31 cellular contexts compared by ENCODE assay signal in the genomic region with DNA sequence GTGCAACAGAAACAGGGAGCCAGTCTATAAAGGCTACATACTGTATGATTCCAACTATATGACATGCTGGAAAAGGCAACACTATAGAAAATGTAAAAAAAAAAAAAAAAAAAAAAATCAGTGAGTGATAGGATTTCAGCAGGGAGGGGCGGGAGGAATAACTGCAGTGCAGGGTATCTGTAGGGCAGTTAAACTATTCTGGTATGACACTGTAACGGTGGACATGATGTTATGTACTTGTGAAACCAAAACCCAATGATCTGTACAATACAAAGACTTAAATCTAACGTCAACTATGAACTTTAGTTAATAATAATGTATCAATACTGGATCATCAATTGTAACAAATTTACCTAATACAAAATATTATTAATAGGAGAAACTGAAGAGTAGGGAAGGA.
"Had no signal": no experiment of that assay in that cellular context is flagged by ENCODE, and none has a peak within 500 bp of the region (broad histone marks: within the 10 kb centered on the region; RNA-seq: fewer than 3 reads in every experiment).

No MANE protein-coding gene starts in this region.

- H3K9me3 ChIP-seq: body of pancreas, gastrocnemius medialis had no signal

- DNase-seq: activated CD4-positive, alpha-beta memory T cell treated with anti-CD3 and anti-CD28 coated beads for 36 hours; activated CD4-positive, alpha-beta T cell treated with anti-CD3 and anti-CD28 coated beads for 36 hours; activated CD4-positive, alpha-beta T cell treated with anti-CD3 and anti-CD28 coated beads, Interleukin-2, amount 10 ng/mL, durations not matched to agents 24 days and 14 days; activated CD4-positive, CD25-positive, alpha-beta regulatory T cell; activated CD4-positive, CD25-positive, alpha-beta regulatory T cell treated with anti-CD3 and anti-CD28 coated beads, Interleukin-2, amount 50 U/mL, for 72 hours; activated CD8-positive, alpha-beta memory T cell treated with anti-CD3 and anti-CD28 coated beads, Interleukin-2, amount 10 ng/mL, durations not matched to agents 7 days and 5 days; activated CD8-positive, alpha-beta memory T cell treated with anti-CD3 and anti-CD28 coated beads, Interleukin-2, amount 50 U/mL, for 4 hours; activated CD8-positive, alpha-beta T cell treated with anti-CD3 and anti-CD28 coated beads, Interleukin-2, amount 10 ng/mL, durations not matched to agents 7 days and 5 days; activated effector memory CD4-positive, alpha-beta T cell treated with anti-CD3 and anti-CD28 coated beads, Interleukin-2, amount 50 U/mL, for 16 hours; activated naive CD4-positive, alpha-beta T cell treated with anti-CD3 and anti-CD28 coated beads for 36 hours; activated naive CD8-positive, alpha-beta T cell treated with anti-CD3 and anti-CD28 coated beads for 36 hours; activated naive CD8-positive, alpha-beta T cell treated with anti-CD3 and anti-CD28 coated beads, Interleukin-2, amount 50 U/mL, for 24 hours; activated T-cell treated with anti-CD3 and anti-CD28 coated beads, Interleukin-2, amount 50 U/mL, for 1 hour; activated T-cell treated with anti-CD3 and anti-CD28 coated beads, Interleukin-2, amount 50 U/mL, for 48 hours; adrenal gland; amygdala; aorta; body of pancreas; caudate nucleus; cortex of kidney; dermis blood vessel endothelial cell; effector CD4-positive, alpha-beta T cell; effector memory CD8-positive, alpha-beta T cell; erythroblast; foreskin keratinocyte; gastrocnemius medialis; glutamatergic neuron; heart left ventricle; T1000 had no signal

- H3K27me3 ChIP-seq: adrenal gland, body of pancreas, esophagus muscularis mucosa, foreskin keratinocyte, gastrocnemius medialis, heart left ventricle had no signal

- H3K4me3 ChIP-seq: adrenal gland, body of pancreas, esophagus muscularis mucosa, gastrocnemius medialis, heart left ventricle had no signal

- ATAC-seq: activated CD4-positive, alpha-beta T cell treated with anti-CD3 and anti-CD28 coated beads for 36 hours; activated CD8-positive, alpha-beta memory T cell treated with anti-CD3 and anti-CD28 coated beads, Interleukin-2, amount 10 ng/mL, durations not matched to agents 7 days and 5 days; activated CD8-positive, alpha-beta T cell treated with anti-CD3 and anti-CD28 coated beads, Interleukin-2, amount 10 ng/mL, durations not matched to agents 7 days and 5 days; activated naive CD8-positive, alpha-beta T cell treated with anti-CD3 and anti-CD28 coated beads, Interleukin-2, amount 50 U/mL, for 24 hours; body of pancreas; effector memory CD8-positive, alpha-beta T cell; foreskin keratinocyte; gastrocnemius medialis; heart left ventricle had no signal

- FAIRE-seq: colon had no signal

- H3K36me3 ChIP-seq: adrenal gland, esophagus muscularis mucosa, gastrocnemius medialis, heart left ventricle had no signal

- H3K27ac ChIP-seq: adrenal gland, esophagus muscularis mucosa, foreskin keratinocyte, gastrocnemius medialis, heart left ventricle had no signal
